ENCODE assay signal across 17 cellular contexts in the genomic region with DNA sequence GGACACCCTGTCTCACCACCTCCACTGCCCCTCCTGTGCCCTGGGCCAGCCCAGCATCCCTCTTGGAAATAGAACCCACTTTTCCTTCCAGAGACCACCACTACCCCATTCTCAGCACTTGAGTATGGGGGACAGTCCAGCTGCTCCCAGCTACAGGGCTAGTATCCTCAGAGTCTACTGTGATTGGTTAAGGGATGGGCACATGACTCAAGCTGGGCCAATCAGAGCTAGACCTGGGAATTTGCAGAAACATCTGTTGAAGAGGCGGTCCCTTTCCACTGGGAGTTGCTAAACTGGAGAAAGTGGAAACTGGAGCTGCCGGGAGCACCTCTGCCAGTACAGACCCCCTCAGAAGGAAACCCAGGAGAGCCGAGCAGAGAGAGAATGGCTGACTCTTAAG.
"Had no signal": no experiment of that assay in that cellular context is flagged by ENCODE, and none has a peak within 500 bp of the region (broad histone marks: within the 10 kb centered on the region; RNA-seq: fewer than 3 reads in every experiment).

No MANE protein-coding gene starts in this region.

- H3K36me3 ChIP-seq: colonic mucosa, lower lobe of right lung, tibial artery had no signal

- H3K79me2 ChIP-seq: hepatocyte, parathyroid adenoma had no signal

- H3K27me3 ChIP-seq: colonic mucosa, foreskin keratinocyte, hepatocyte had no signal

- DNase-seq: activated CD4-positive, alpha-beta T cell treated with anti-CD3 and anti-CD28 coated beads for 48 hours; activated CD4-positive, CD25-positive, alpha-beta regulatory T cell; activated CD8-positive, alpha-beta T cell treated with anti-CD3 and anti-CD28 coated beads for 36 hours; activated effector memory CD4-positive, alpha-beta T cell treated with Interleukin-2 at 50 U/mL for 16 hours; activated naive CD4-positive, alpha-beta T cell treated with anti-CD3 and anti-CD28 coated beads, Interleukin-2, amount 50 U/mL, for 16 hours; activated T-cell treated with anti-CD3 and anti-CD28 coated beads, Interleukin-2, amount 50 U/mL, for 4 hours; aorta; colonic mucosa; foreskin keratinocyte; lower lobe of right lung; midbrain; stimulated activated naive B cell treated with anti-CD40 and anti-IgM and Interleukin-4, amounts not matched to agents 10 μg/mL and 1 μg/mL and 100 μg/mL, for 72 hours; T-helper 9 cell; tibial artery had no signal

- H3K4me1 ChIP-seq: colonic mucosa, foreskin keratinocyte, lower lobe of right lung, parathyroid adenoma, tibial artery had no signal

- FAIRE-seq: keratinocyte had no signal

- H3K9me3 ChIP-seq: colonic mucosa, lower lobe of right lung, tibial artery had no signal

- ATAC-seq: activated CD8-positive, alpha-beta T cell treated with anti-CD3 and anti-CD28 coated beads for 36 hours; activated T-cell treated with anti-CD3 and anti-CD28 coated beads, Interleukin-2, amount 50 U/mL, for 4 hours; foreskin keratinocyte; lower lobe of right lung; stimulated activated naive B cell treated with anti-CD40 and anti-IgM and Interleukin-4, amounts not matched to agents 10 μg/mL and 1 μg/mL and 100 μg/mL, for 72 hours had no signal

- H2AFZ ChIP-seq: hepatocyte, parathyroid adenoma had no signal

- H3K4me3 ChIP-seq: colonic mucosa, hepatocyte, lower lobe of right lung, tibial artery had no signal

- H3K27ac ChIP-seq: colonic mucosa, foreskin keratinocyte, hepatocyte, lower lobe of right lung, parathyroid adenoma, tibial artery had no signal

- H3K4me2 ChIP-seq: hepatocyte had no signal

- H3K9ac ChIP-seq: parathyroid adenoma had no signal
